ENCODE assay signal across 19 cellular contexts in genomic region chr12:118553856-118554504, GRCh38.
DNase-seq lines count a peak whose midpoint lies in the region; FAIRE-seq and TF ChIP-seq lines count a peak whose summit lies in the region.
"Had no signal": no experiment of that assay in that cellular context is flagged by ENCODE, and none has a peak within 500 bp of the region (broad histone marks: within the 10 kb centered on the region; RNA-seq: fewer than 3 reads in every experiment).

No MANE protein-coding gene starts in this region.

- no peak for TF ChIP-seq POLR2A in H1 (IDR thresholded peaks at IDR 0.05; ENCODE audit: control extremely low read depth in 1 of 2, low read depth in 2 of 2, low read length in 2 of 2)

- no peaks in the 10 kb centered on the region for H3K23me2 ChIP-seq in H1 (ENCODE audit: low read depth, low read length)

- H2BK5ac ChIP-seq in H1 (ENCODE audit: low read depth, low read length) (peak overlapping the region; percentile 72; the same call in 1 of the 2 replicates), mesendoderm (ENCODE audit: low read length) (no peak overlapping the region)

- CTCF ChIA-PET in H1 (lab: Charles Lee; ENCODE audit: partially characterized antibody): interaction anchor here (0.6 to 0.9 kb wide), 2 partner anchors 10 to 61 kb away, joined by 3 read pairs; no protein-coding TSS in a partner anchor

- H2BK15ac ChIP-seq in H1 (ENCODE audit: low read length) (no peak overlapping the region), mesendoderm (replicated peaks; ENCODE audit: low read depth) (no peak overlapping the region)

- H3K9me3 ChIP-seq in HUES48 (ENCODE audit: control insufficient read depth, insufficient read depth, low read length) (no peaks in the 10 kb centered on the region), H1 (ENCODE audit: insufficient read depth in 2 of 2, low read depth in 1 of 2, low read length in 1 of 2) (peaks cover 4 to 6% of the 10 kb centered on the region in 2 experiments; a peak in 1 of 4 replicates), smooth muscle cell (replicated peaks; ENCODE audit: low read depth) (no peaks in the 10 kb centered on the region)
- H3K9me3 ChIP-seq: BE2C had no signal

- TF ChIP-seq RAD21 in H1 (IDR thresholded peaks at IDR 0.05 in 1 of 2, conservative IDR thresholded peaks at IDR 0.05 in 1 of 2; ENCODE audit: low read depth in 2 of 2, low read length in 2 of 2): no peak

- H2AK5ac ChIP-seq in H1 (ENCODE audit: low read depth, low read length): no peak overlapping the region
- no peak overlapping the region for H2AK5ac ChIP-seq in mesendoderm (ENCODE audit: low read length)

- H3K23ac ChIP-seq in H1 (ENCODE audit: insufficient read length) (no peak overlapping the region), mesendoderm (ENCODE audit: low read length) (no peak overlapping the region)

- H3K4ac ChIP-seq in H1 (replicated peaks; ENCODE audit: insufficient read length, low read depth, low read length) (no peak overlapping the region), mesendoderm (ENCODE audit: low read depth, low read length) (no peak overlapping the region)

- H3K4me3 ChIP-seq in HUES48 (ENCODE audit: low read depth, low read length): no peak overlapping the region
- H3K4me3 ChIP-seq in H1 (ENCODE audit: extremely low read depth in 1 of 4, insufficient read depth in 2 of 4, low read depth in 3 of 4, low read length in 4 of 4): no peak overlapping the region
- H3K4me3 ChIP-seq in mesendoderm (ENCODE audit: low read length): no peak overlapping the region
- H3K4me3 ChIP-seq in smooth muscle cell: no peak overlapping the region
- H3K4me3 ChIP-seq: K562 had no signal

- H4K8ac ChIP-seq in H1 (ENCODE audit: extremely low read depth, insufficient read depth, low read length) (no peak overlapping the region), mesendoderm (ENCODE audit: low read depth, low read length) (no peak overlapping the region)

- H4K5ac ChIP-seq in H1 (ENCODE audit: insufficient read length, low read depth, low read length) (no peak overlapping the region), mesendoderm (ENCODE audit: low read length) (no peak overlapping the region)

- TF ChIP-seq CTCF in H1 (IDR thresholded peaks at IDR 0.05; ENCODE audit: control extremely low read depth in 1 of 3, insufficient read depth in 1 of 3, low read depth in 1 of 3, low read length in 3 of 3) (no peak), smooth muscle cell (IDR thresholded peaks at IDR 0.05; ENCODE audit: borderline replicate concordance, insufficient read depth, poor library complexity, severe bottlenecking) (no peak)

- peak overlapping the region; percentile 75 for H4K91ac ChIP-seq in H1 (replicated peaks; ENCODE audit: insufficient read length, low read length)

- peak overlapping the region; percentile 75; the same call in 1 of the 2 replicates for H2AFZ ChIP-seq in H1 (ENCODE audit: low read length)
- no peak overlapping the region for H2AFZ ChIP-seq in smooth muscle cell (ENCODE audit: low read depth)

- H3F3A ChIP-seq in smooth muscle cell (ENCODE audit: low read depth): no peaks in the 10 kb centered on the region

- H3K27ac ChIP-seq in HUES48 (ENCODE audit: low read depth, low read length): peak overlapping the region; percentile 45
- H3K27ac ChIP-seq in H1 (ENCODE audit: low read depth, low read length): no peak overlapping the region
- no peak overlapping the region for H3K27ac ChIP-seq in mesendoderm (ENCODE audit: low read depth, low read length)
- H3K27ac ChIP-seq in smooth muscle cell (ENCODE audit: low read depth): no peak overlapping the region

- POLR2A ChIA-PET in H1 (lab: Charles Lee; ENCODE audit: partially characterized antibody): interaction anchor here (0.7 to 1.6 kb wide), 3 partner anchors 17 to 57 kb away, joined by 3 to 7 read pairs (median 4); no protein-coding TSS in a partner anchor

- H3K9ac ChIP-seq in HUES48 (ENCODE audit: low read depth, low read length) (no peak overlapping the region), H1 (replicated peaks in 1 of 4; ENCODE audit: extremely low read depth in 1 of 4, low read depth in 3 of 4, low read length in 3 of 4) (no peak overlapping the region; a peak in 1 of 7 replicates), mesendoderm (ENCODE audit: low read length) (no peak overlapping the region), smooth muscle cell (ENCODE audit: low read depth) (no peak overlapping the region)

- peak overlapping the region; percentile 87 for H2BK20ac ChIP-seq in H1 (ENCODE audit: low read length)

- no peak for TF ChIP-seq EP300 in H1 (IDR thresholded peaks at IDR 0.05; ENCODE audit: borderline replicate concordance in 1 of 2, low read depth in 2 of 2, low read length in 2 of 2)

- no peak overlapping the region for H3K56ac ChIP-seq in H1 (replicated peaks; ENCODE audit: insufficient read length, low read depth, low read length)
- no peak overlapping the region for H3K56ac ChIP-seq in mesendoderm (ENCODE audit: low read length)

- H3K4me1 ChIP-seq in HUES48 (ENCODE audit: control insufficient read depth, insufficient read depth, low read length) (peaks cover 11% of the 10 kb centered on the region; the same call in 1 of the 2 replicates), H1 (replicated peaks in 1 of 4; ENCODE audit: control insufficient read depth in 3 of 4, insufficient read depth in 4 of 4, low read length in 3 of 4) (peaks cover 0 to 4% (median 2%) of the 10 kb centered on the region in 4 experiments; a peak in 2 of 7 replicates), mesendoderm (ENCODE audit: control insufficient read depth, low read depth, low read length) (no peaks in the 10 kb centered on the region), smooth muscle cell (ENCODE audit: low read depth) (no peaks in the 10 kb centered on the region)
- H3K4me1 ChIP-seq: BE2C had no signal

- WGBS in H1 (ENCODE audit: extremely low coverage in 1 of 2, insufficient coverage in 1 of 2, insufficient read length in 1 of 2, insufficient replicate concordance in 2 of 2, low coverage in 1 of 2, low lambda C conversion rate in 2 of 2, missing lambda C conversion rate in 1 of 2), 2 experiments: 78% methylated on average over 5 of the region's 5 CpGs; no CpG with 5 or more reads in 1 of the 2 experiments
- WGBS in mesendoderm (ENCODE audit: extremely low coverage, insufficient coverage, low lambda C conversion rate): no CpG with 5 or more reads among the region's 5 CpGs
- 67% methylated on average over 5 of the region's 5 CpGs for WGBS in smooth muscle cell (ENCODE audit: low lambda C conversion rate)

- H2BK12ac ChIP-seq in H1 (ENCODE audit: low read depth, low read length): no peak overlapping the region

- H3K79me1 ChIP-seq in H1 (ENCODE audit: low read depth, low read length): no peaks in the 10 kb centered on the region
- H3K79me1 ChIP-seq in mesendoderm (ENCODE audit: low read length): no peaks in the 10 kb centered on the region

- H3K27me3 ChIP-seq in HUES48 (ENCODE audit: control insufficient read depth, insufficient read depth, low read length) (no peaks in the 10 kb centered on the region), H1 (replicated peaks in 1 of 4; ENCODE audit: control insufficient read depth in 3 of 4, extremely low read depth in 1 of 4, insufficient read depth in 3 of 4, low read length in 3 of 4) (no peaks in the 10 kb centered on the region), mesendoderm (ENCODE audit: insufficient read depth, low read length, poor library complexity) (no peaks in the 10 kb centered on the region), smooth muscle cell (ENCODE audit: low read depth) (no peaks in the 10 kb centered on the region)

- no peak for FAIRE-seq in H1 (lab: Jason Lieb, UNC)
- FAIRE-seq: A204.1, K562 had no signal

- H3K18ac ChIP-seq in H1 (ENCODE audit: extremely low read depth, low read length) (peak overlapping the region; percentile 91), mesendoderm (ENCODE audit: low read length) (no peak overlapping the region)

- H3K4me2 ChIP-seq in H1 (ENCODE audit: insufficient read depth in 1 of 2, low read depth in 2 of 2, low read length in 2 of 2) (peak overlapping the region; percentile 4 to 15; a peak in 1 of 4 replicates), mesendoderm (ENCODE audit: low read length) (no peak overlapping the region), smooth muscle cell (no peak overlapping the region)

- no peaks in the 10 kb centered on the region for H3K79me2 ChIP-seq in H1 (ENCODE audit: control insufficient read depth in 1 of 2, insufficient read depth in 2 of 2, low read length in 2 of 2)
- no peaks in the 10 kb centered on the region for H3K79me2 ChIP-seq in mesendoderm (ENCODE audit: control insufficient read depth, insufficient read depth, low read length)
- no peaks in the 10 kb centered on the region for H3K79me2 ChIP-seq in smooth muscle cell (ENCODE audit: low read depth)

- H2BK120ac ChIP-seq in H1 (replicated peaks; ENCODE audit: low read depth, low read length): no peak overlapping the region
- H2BK120ac ChIP-seq in mesendoderm (ENCODE audit: low read depth, low read length): no peak overlapping the region

- no peak overlapping the region for H3K14ac ChIP-seq in H1 (ENCODE audit: insufficient read length)

- no peaks in the 10 kb centered on the region for H3K36me3 ChIP-seq in HUES48 (ENCODE audit: control insufficient read depth, insufficient read depth, low read length)
- H3K36me3 ChIP-seq in H1 (ENCODE audit: control insufficient read depth in 2 of 4, insufficient read depth in 4 of 4, low read length in 3 of 4): no peaks in the 10 kb centered on the region
- H3K36me3 ChIP-seq in mesendoderm (ENCODE audit: control insufficient read depth, insufficient read depth, low read length): no peaks in the 10 kb centered on the region
- no peaks in the 10 kb centered on the region for H3K36me3 ChIP-seq in smooth muscle cell (ENCODE audit: low read depth)
- H3K36me3 ChIP-seq: BE2C had no signal

- H4K20me1 ChIP-seq in H1 (replicated peaks in 1 of 2; ENCODE audit: control insufficient read depth in 1 of 2, insufficient read depth in 2 of 2, low read length in 2 of 2) (no peaks in the 10 kb centered on the region), smooth muscle cell (ENCODE audit: low read depth) (no peaks in the 10 kb centered on the region)

- DNase-seq in H1 (ENCODE audit: low read depth in 1 of 2, low spot score in 2 of 2) (no peak), mesendoderm (peak; percentile 64), smooth muscle cell (lab: John Stamatoyannopoulos, UW; ENCODE audit: unreplicated experiment) (no peak), NCI-H2107 (lab: John Stamatoyannopoulos, UW) (no peak), DMS53 (lab: John Stamatoyannopoulos, UW) (no peak)
- no peak for DNase-seq in stimulated activated CD4-positive, alpha-beta T cell treated with anti-CD3 and anti-CD28 coated beads, Interleukin-4, amount 100 ng/mL, for 4 hours
- DNase-seq: ACHN; BE2C; C1 segment of cervical spinal cord; CD4-positive, CD25-positive, alpha-beta regulatory T cell; CD8-positive, alpha-beta memory T cell; COR-L47; DMS 273 treated with DMSO at 0.1 percent for 48 hours; GF-D8; HCEC 1CT; IMR-90 had no signal

TF ChIP-seq in H1, 55 proteins besides CTCF, POLR2A, EP300 and RAD21 (continues in another document):
- TF ChIP-seq POU5F1 (IDR thresholded peaks at IDR 0.05; ENCODE audit: low read depth, low read length) (no peak), BCL11A (IDR thresholded peaks at IDR 0.05; ENCODE audit: low read depth in 2 of 2, low read length in 2 of 2) (no peak), GTF2F1 (IDR thresholded peaks at IDR 0.05; ENCODE audit: borderline replicate concordance, low read depth, low read length) (no peak), CHD1 (IDR thresholded peaks at IDR 0.05; ENCODE audit: low read depth, low read length) (no peak), KDM4A (IDR thresholded peaks at IDR 0.05; ENCODE audit: low read depth, low read length, severe bottlenecking) (no peak)

Comparison
In these comparisons a context has a peak if more than half of its experiments do, and no peak if none do; other contexts are left out.
1. H3K4me2 ChIP-seq: peak in H1 (2 of 2); none in mesendoderm (single experiment) and smooth muscle cell (single experiment).